ENCODE assay signal across 8 cellular contexts in genomic region chr2:233867993-233868532, GRCh38.
DNase-seq lines count a peak whose midpoint lies in the region; ATAC-seq, FAIRE-seq and TF ChIP-seq lines count a peak whose summit lies in the region.

MSL3B (minus strand) TSS chr2:233868386.

- no TSS peak for BruUV-seq in Panc1 (replicated peaks; lab: Mats Ljungman, UMichigan)

- peak within 1 kb of the TSS; percentile 77 for H3K9ac ChIP-seq in skeletal muscle satellite cell (ENCODE audit: low read depth, low read length)

- TF ChIP-seq POLR2A in GM12892 (IDR thresholded peaks at IDR 0.05; ENCODE audit: low read depth, low read length): no peak; the same call in 1 of the 2 replicates

- peak; percentile 51 for ATAC-seq in HG03025 (IDR thresholded peaks at IDR 0.05; ENCODE audit: low FRiP score, unreplicated experiment)
- peak; percentile 93 for ATAC-seq in Panc1
- peak in 5 of 8 donors; percentile 28 to 73 (median 46) for ATAC-seq in heart right ventricle

- peaks cover 15% of the 10 kb centered on the region for H3K36me3 Mint-ChIP-seq in activated naive CD4-positive, alpha-beta T cell treated with anti-CD3 and anti-CD28 coated beads for 36 hours (ENCODE audit: low read depth)

- WGBS in heart right ventricle, 2 donors: 7 to 13% methylated on average over 50 of the region's 50 CpGs

- CTCF ChIA-PET in Panc1 (lab: Charles Lee): interaction anchor here (1.0 kb wide), 1 partner anchor 10 kb away, joined by 3 read pairs; no protein-coding TSS in a partner anchor
- CTCF ChIA-PET in activated naive CD4-positive, alpha-beta T cell treated with anti-CD3 and anti-CD28 coated beads for 36 hours (lab: Charles Lee): interaction anchor here (0.6 to 3.1 kb wide), 2 partner anchors 11 to 161 kb away, joined by 3 to 15 read pairs; no protein-coding TSS in a partner anchor

- peaks cover 3% of the 10 kb centered on the region for H3K4me1 Mint-ChIP-seq in activated naive CD4-positive, alpha-beta T cell treated with anti-CD3 and anti-CD28 coated beads for 36 hours (ENCODE audit: low read depth)

- H3K4me1 ChIP-seq in Panc1 (ENCODE audit: control insufficient read depth, insufficient read depth, low read length) (peaks cover 3% of the 10 kb centered on the region; the same call in 1 of the 2 replicates), heart right ventricle (no peaks in the 10 kb centered on the region), skeletal muscle satellite cell (ENCODE audit: control insufficient read depth, insufficient read depth, low read length) (no peaks in the 10 kb centered on the region)

- peaks cover 18% of the 10 kb centered on the region for H3K9me3 Mint-ChIP-seq in activated naive CD4-positive, alpha-beta T cell treated with anti-CD3 and anti-CD28 coated beads for 36 hours

- H3K27ac ChIP-seq in Panc1 (ENCODE audit: low read length) (peak within 1 kb of the TSS; percentile 85), heart right ventricle (peak within 1 kb of the TSS in 1 of 10 donors; percentile 76)

- H3K27me3 Mint-ChIP-seq in activated naive CD4-positive, alpha-beta T cell treated with anti-CD3 and anti-CD28 coated beads for 36 hours (ENCODE audit: low read depth): peaks cover 16% of the 10 kb centered on the region

- H3K4me3 ChIP-seq in Panc1 (ENCODE audit: low read depth in 2 of 2, low read length in 2 of 2) (peak within 1 kb of the TSS; percentile 48 to 78), heart right ventricle (peak within 1 kb of the TSS in 9 of 10 donors; percentile 1 to 62 (median 50)), skeletal muscle satellite cell (ENCODE audit: low read length) (peak within 1 kb of the TSS; percentile 81)

- TF ChIP-seq CTCF in Panc1 (IDR thresholded peaks at IDR 0.05) (no peak), heart right ventricle (IDR thresholded peaks at IDR 0.05) (no peak)

- peak within 1 kb of the TSS; percentile 83 for H3K27ac Mint-ChIP-seq in activated naive CD4-positive, alpha-beta T cell treated with anti-CD3 and anti-CD28 coated beads for 36 hours

- intact Hi-C loops in Panc1 (cut with micrococcal nuclease; ENCODE audit: unreplicated experiment) (no loop called here), heart right ventricle (cut with DNase I) (no loop called here)
- intact Hi-C loops in activated naive CD4-positive, alpha-beta T cell treated with anti-CD3 and anti-CD28 coated beads for 36 hours (cut with micrococcal nuclease): loop anchor here (1.0 kb wide), 1 partner anchor 14 kb away; the partner anchor contains the start of gene HJURP

- H3K9me3 ChIP-seq in Panc1 (ENCODE audit: control insufficient read depth, insufficient read depth, low read depth, low read length) (peaks cover 28% of the 10 kb centered on the region; the same call in 1 of the 2 replicates), heart right ventricle (peaks cover 0 to 24% (median 0%) of the 10 kb centered on the region in 11 donors), skeletal muscle satellite cell (replicated peaks; ENCODE audit: low read length) (no peaks in the 10 kb centered on the region)

- DNase-seq in GM12892 (ENCODE audit: insufficient read length) (peak; percentile 58), Panc1 (ENCODE audit: low read depth, low spot score) (no peak), heart right ventricle (peak in 1 of 2 donors; percentile 52), NCI-H1436 (lab: John Stamatoyannopoulos, UW) (no peak), globus pallidus (ENCODE audit: low spot score) (no peak)
- peak; percentile 52 for DNase-seq in activated naive CD4-positive, alpha-beta T cell treated with anti-CD3 and anti-CD28 coated beads for 36 hours

- peak within 1 kb of the TSS; percentile 91 for H3K4me2 ChIP-seq in skeletal muscle satellite cell (ENCODE audit: low read length)

- POLR2A ChIA-PET in Panc1 (lab: Charles Lee): no interaction called here

- H3K27me3 ChIP-seq in Panc1 (ENCODE audit: control insufficient read depth, insufficient read depth, low read length): no peaks in the 10 kb centered on the region
- peaks cover 0 to 41% (median 21%) of the 10 kb centered on the region in 7 donors for H3K27me3 ChIP-seq in heart right ventricle
- no peaks in the 10 kb centered on the region for H3K27me3 ChIP-seq in skeletal muscle satellite cell (ENCODE audit: control insufficient read depth, insufficient read depth, low read length)

- no peaks in the 10 kb centered on the region; the same call in 1 of the 2 replicates for H3K36me3 ChIP-seq in Panc1 (ENCODE audit: control insufficient read depth, insufficient read depth, low read length)
- no peaks in the 10 kb centered on the region for H3K36me3 ChIP-seq in heart right ventricle
- H3K36me3 ChIP-seq in skeletal muscle satellite cell (ENCODE audit: insufficient read depth, low read length): no peaks in the 10 kb centered on the region

- H3K4me3 Mint-ChIP-seq in activated naive CD4-positive, alpha-beta T cell treated with anti-CD3 and anti-CD28 coated beads for 36 hours: peak within 1 kb of the TSS; percentile 84

- FAIRE-seq in GM12892 (lab: Jason Lieb, UNC): peak; percentile 84

- in situ Hi-C loops in Panc1 (cut with HindIII; ENCODE audit: low pct_unique_long_range_greater_than_20kb, low sequenced_read_pairs): no loop called here

Comparison
In these comparisons a context has a peak if more than half of its experiments do, and no peak if none do; other contexts are left out.
1. DNase-seq: peak in GM12892 (single experiment) and activated naive CD4-positive, alpha-beta T cell treated with anti-CD3 and anti-CD28 coated beads for 36 hours (single experiment); none in Panc1 (single experiment), NCI-H1436 (single experiment) and globus pallidus (single experiment).
2. Peak in every context shown above with its lines, with median percentiles within 50 percentile points of each other: ATAC-seq and H3K4me3 ChIP-seq.